Comparison of ENCODE assay signal across 18 cellular contexts in genomic region chr12:130828895-130829294, GRCh38. TPM values are rescaled to one million over a fixed set of nuclear protein-coding genes. Genes with fewer than 3 reads are reported as not detected.
DNase-seq lines count a peak whose midpoint lies in the region; ATAC-seq, FAIRE-seq and TF ChIP-seq lines count a peak whose summit lies in the region.
"Had no signal": no experiment of that assay in that cellular context is flagged by ENCODE, and none has a peak within 500 bp of the region (broad histone marks: within the 10 kb centered on the region; RNA-seq: fewer than 3 reads in every experiment).

No MANE protein-coding gene starts in this region.

- H3K4me2 ChIP-seq in skeletal muscle satellite cell (ENCODE audit: low read length): peak overlapping the region; percentile 10

- no peak for ATAC-seq in left lung
- ATAC-seq: SK-N-SH treated with all-trans-retinoic acid at 6 μM for 48 hours had no signal

- no peak overlapping the region for H3K27ac ChIP-seq in endodermal cell (ENCODE audit: low read depth, low read length)
- H3K27ac ChIP-seq in left lung: no peak overlapping the region
- H3K27ac ChIP-seq: HL-60 had no signal

- H3K27me3 ChIP-seq in endodermal cell (ENCODE audit: control insufficient read depth, insufficient read depth, low read length, poor library complexity, severe bottlenecking): no peaks in the 10 kb centered on the region
- no peaks in the 10 kb centered on the region for H3K27me3 ChIP-seq in skeletal muscle satellite cell (ENCODE audit: control insufficient read depth, insufficient read depth, low read length)
- H3K27me3 ChIP-seq in left lung: no peaks in the 10 kb centered on the region

- H3K4me3 Mint-ChIP-seq in endodermal cell: no peak overlapping the region

- H3K4me1 ChIP-seq in endodermal cell (ENCODE audit: control insufficient read depth, insufficient read depth, low read length) (peaks cover 7% of the 10 kb centered on the region), skeletal muscle satellite cell (ENCODE audit: control insufficient read depth, insufficient read depth, low read length) (peaks cover 52% of the 10 kb centered on the region), left lung (peaks cover 3 to 15% of the 10 kb centered on the region in 2 donors)
- H3K4me1 ChIP-seq: HAP-1 had no signal

- no peak overlapping the region for H3K4me3 ChIP-seq in endodermal cell (ENCODE audit: low read length)
- H3K4me3 ChIP-seq in skeletal muscle satellite cell (ENCODE audit: low read length): no peak overlapping the region
- no peak overlapping the region for H3K4me3 ChIP-seq in left lung
- H3K4me3 ChIP-seq: HAP-1 had no signal

- no peak for TF ChIP-seq CTCF in endodermal cell (conservative IDR thresholded peaks at IDR 0.05)
- TF ChIP-seq CTCF in left lung (IDR thresholded peaks at IDR 0.05): no peak

- peaks cover 4% of the 10 kb centered on the region for H3K36me3 Mint-ChIP-seq in endodermal cell (ENCODE audit: low read depth)

- FAIRE-seq in GM19239 (lab: Jason Lieb, UNC): no peak
- FAIRE-seq: HTR-8/SVneo had no signal

- H3K27me3 Mint-ChIP-seq in endodermal cell (ENCODE audit: insufficient read depth): no peaks in the 10 kb centered on the region

- no peaks in the 10 kb centered on the region for H3K9me3 ChIP-seq in endodermal cell (ENCODE audit: control insufficient read depth, low read length)
- no peaks in the 10 kb centered on the region for H3K9me3 ChIP-seq in skeletal muscle satellite cell (replicated peaks; ENCODE audit: low read length)
- no peaks in the 10 kb centered on the region for H3K9me3 ChIP-seq in left lung
- H3K9me3 ChIP-seq: Caco-2, HAP-1 had no signal

- no peaks in the 10 kb centered on the region for H3K9me3 Mint-ChIP-seq in endodermal cell

- DNase-seq in activated CD8-positive, alpha-beta memory T cell treated with anti-CD3 and anti-CD28 coated beads, Interleukin-2, amount 50 U/mL, for 48 hours: peak; percentile 12
- no peak for DNase-seq in activated CD8-positive, alpha-beta memory T cell treated with anti-CD3 and anti-CD28 coated beads for 24 hours
- peak; percentile 53 for DNase-seq in NCI-H526 treated with DMSO at 0.1 percent for 48 hours (lab: John Stamatoyannopoulos, UW)
- peak; percentile 65 for DNase-seq in endodermal cell
- no peak for DNase-seq in DMS53 (lab: John Stamatoyannopoulos, UW)
- no peak for DNase-seq in left lung
- no peak for DNase-seq in GM19239 (ENCODE audit: insufficient read length, low spot score)
- DNase-seq: Caco-2, NCI-H1436 treated with DMSO at 0.1 percent for 48 hours, NCI-H2029 treated with DMSO at 0.1 percent for 48 hours, NCI-H226, NCI-H524 treated with DMSO at 0.1 percent for 48 hours, SHP77 treated with DMSO at 0.1 percent for 48 hours had no signal

- intact Hi-C loops in left lung (cut with DNase I): no loop called here

- H3K27ac Mint-ChIP-seq in endodermal cell: peak overlapping the region; percentile 26

- H3K9ac ChIP-seq in endodermal cell (ENCODE audit: extremely low read depth, low read length, poor library complexity, severe bottlenecking) (no peak overlapping the region), skeletal muscle satellite cell (ENCODE audit: low read depth, low read length) (no peak overlapping the region)

- H3K4me1 Mint-ChIP-seq in endodermal cell: peaks cover 22% of the 10 kb centered on the region

- 94 to 100% methylated on average over 4 to 8 of the region's 8 CpGs for whole genome bisulfite sequencing in endodermal cell (ENCODE audit: insufficient coverage in 1 of 2, insufficient read length in 1 of 2), 2 experiments

- peaks cover 19% of the 10 kb centered on the region for H3K36me3 ChIP-seq in endodermal cell (ENCODE audit: control insufficient read depth, insufficient read depth, low read length)
- H3K36me3 ChIP-seq in skeletal muscle satellite cell (ENCODE audit: insufficient read depth, low read length): peaks cover 12% of the 10 kb centered on the region
- no peaks in the 10 kb centered on the region for H3K36me3 ChIP-seq in left lung

RNA-seq across cellular contexts. Expression of gene STX2, which starts 10.2 kb away (rescaled TPM):
- total RNA-seq in endodermal cell (10 to 100 TPM; 18.2 to 20.2 TPM), left lung (10 to 100 TPM; 18.1 to 24.9 TPM)
- 32.8 TPM for polyA plus RNA-seq in endodermal cell (2013, experiment 1 of 2)
- polyA plus RNA-seq in endodermal cell (2013, experiment 2 of 2): 31.3 TPM
- 27.6 and 29.9 TPM in 2 replicates for total RNA-seq in skeletal muscle satellite cell (2012; rRNA removed)

RNA-seq across cellular contexts. Expression of gene RAN, which starts 43.0 kb away (rescaled TPM):
- 1,000 to 10,000 TPM; 1,323 to 1,383 TPM for total RNA-seq in endodermal cell
- polyA plus RNA-seq in endodermal cell (2013, experiment 1 of 2): 1,001 TPM
- polyA plus RNA-seq in endodermal cell (2013, experiment 2 of 2): 946 TPM
- 838 and 860 TPM in 2 replicates for total RNA-seq in skeletal muscle satellite cell (2012; rRNA removed)
- 100 to 1,000 TPM; 431 to 653 TPM for total RNA-seq in left lung

Comparison
In these comparisons a context has a peak if more than half of its experiments do, and no peak if none do; other contexts are left out.
1. DNase-seq: peak in activated CD8-positive, alpha-beta memory T cell treated with anti-CD3 and anti-CD28 coated beads, Interleukin-2, amount 50 U/mL, for 48 hours (single experiment), NCI-H526 treated with DMSO at 0.1 percent for 48 hours (single experiment) and endodermal cell (single experiment); none in activated CD8-positive, alpha-beta memory T cell treated with anti-CD3 and anti-CD28 coated beads for 24 hours (single experiment), DMS53 (single experiment), left lung (0 of 2) and GM19239 (single experiment).